ENCODE assay signal across 17 cellular contexts in the genomic region with DNA sequence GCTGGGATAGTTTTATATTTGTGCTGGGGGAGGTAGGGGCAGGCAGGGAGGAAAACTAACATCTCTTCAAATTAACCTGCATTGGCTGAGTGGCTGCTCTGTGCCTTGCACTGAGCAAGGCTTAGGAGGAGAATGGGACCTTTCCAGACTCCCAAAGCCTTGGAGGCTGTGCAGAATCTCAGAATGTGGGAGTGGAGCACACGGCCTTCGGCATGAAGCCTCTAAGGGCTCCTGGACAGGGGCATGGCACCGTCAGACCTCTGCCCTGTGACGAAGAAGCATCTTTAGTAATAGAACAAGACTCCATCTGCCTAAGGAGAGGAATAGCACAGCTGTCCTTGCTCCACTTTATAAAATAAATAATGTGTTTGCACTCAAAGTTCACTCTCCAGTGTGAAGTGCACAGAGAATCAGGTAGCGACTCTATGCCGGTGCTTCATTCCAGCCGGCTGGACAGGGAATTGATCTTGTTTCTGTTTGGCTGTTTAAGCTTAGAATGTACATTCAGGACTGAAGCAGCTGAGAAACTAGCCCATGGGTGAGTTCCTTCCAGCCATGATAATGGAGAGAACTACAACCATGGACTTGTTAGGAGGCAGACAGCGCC.
DNase-seq lines count a peak whose midpoint lies in the region; ATAC-seq and TF ChIP-seq lines count a peak whose summit lies in the region.
"Had no signal": no experiment of that assay in that cellular context is flagged by ENCODE, and none has a peak within 500 bp of the region (broad histone marks: within the 10 kb centered on the region; RNA-seq: fewer than 3 reads in every experiment).

No MANE protein-coding gene starts in this region.

- H3K27ac ChIP-seq in right atrium auricular region (peak overlapping the region; percentile 18 to 64), trophoblast cell (ENCODE audit: low read depth, low read length) (no peak overlapping the region), ascending aorta (peak overlapping the region in 1 of 2 donors; percentile 53), RWPE1 (no peak overlapping the region)
- H3K27ac ChIP-seq: ovary, vagina had no signal

- no peaks in the 10 kb centered on the region for H3K27me3 ChIP-seq in right atrium auricular region
- H3K27me3 ChIP-seq in trophoblast cell (ENCODE audit: insufficient read depth, low read length) = no peaks in the 10 kb centered on the region
- H3K27me3 ChIP-seq in ascending aorta = no peaks in the 10 kb centered on the region
- H3K27me3 ChIP-seq: ovary, vagina had no signal

- no peak overlapping the region for H3K4me2 ChIP-seq in trophoblast cell (ENCODE audit: low read length)

- H3K9ac ChIP-seq in trophoblast cell (ENCODE audit: low read length) = no peak overlapping the region

- H3K9me3 ChIP-seq in right atrium auricular region (no peaks in the 10 kb centered on the region), trophoblast cell (ENCODE audit: insufficient read depth, low read depth, low read length) (no peaks in the 10 kb centered on the region), ascending aorta (no peaks in the 10 kb centered on the region)
- H3K9me3 ChIP-seq: ovary, vagina had no signal

- H3K4me3 ChIP-seq in right atrium auricular region = no peak overlapping the region
- no peak overlapping the region for H3K4me3 ChIP-seq in trophoblast cell (ENCODE audit: low read depth, low read length)
- no peak overlapping the region for H3K4me3 ChIP-seq in ascending aorta
- H3K4me3 ChIP-seq: ovary, vagina had no signal

- H3K4me1 ChIP-seq in right atrium auricular region (peaks cover 0 to 45% of the 10 kb centered on the region in 2 donors), trophoblast cell (ENCODE audit: control insufficient read depth in 1 of 2, insufficient read depth in 2 of 2, low read length in 2 of 2) (peaks cover 8 to 9% of the 10 kb centered on the region in 2 experiments), ascending aorta (no peaks in the 10 kb centered on the region)

- no peak overlapping the region for H2BK5ac ChIP-seq in trophoblast cell (ENCODE audit: low read depth, low read length, poor library complexity)

- POLR2A ChIA-PET in RWPE1 (lab: Yijun Ruan, JAX; ENCODE audit: low non-redundant PET) = no interaction called here

- peak overlapping the region; percentile 73 for H3K14ac ChIP-seq in trophoblast cell (ENCODE audit: low read length)

- H3K4ac ChIP-seq in trophoblast cell (ENCODE audit: low read depth, low read length) = peak overlapping the region; percentile 42

- intact Hi-C loops in Right ventricle myocardium superior (cut with DNase I) (no loop called here), ascending aorta (cut with DNase I) (no loop called here)

- no peak for ATAC-seq in Right ventricle myocardium superior (ENCODE audit: poor library complexity)
- ATAC-seq in esophagus mucosa = no peak
- ATAC-seq: activated T-helper 17 cell treated with anti-CD3 and anti-CD28 coated beads, Interleukin-2, amount 50 U/mL, for 72 hours had no signal

- peak overlapping the region; percentile 82 for H2BK120ac ChIP-seq in trophoblast cell (ENCODE audit: insufficient read depth, low read length, poor library complexity)

- H3K36me3 ChIP-seq in right atrium auricular region (no peaks in the 10 kb centered on the region), trophoblast cell (ENCODE audit: control insufficient read depth in 1 of 2, insufficient read depth in 2 of 2, low read length in 2 of 2) (no peaks in the 10 kb centered on the region), ascending aorta (no peaks in the 10 kb centered on the region)
- H3K36me3 ChIP-seq: ovary, vagina had no signal

- no peak overlapping the region for H3K23ac ChIP-seq in trophoblast cell (ENCODE audit: low read length)

- H3K79me2 ChIP-seq in trophoblast cell (ENCODE audit: control insufficient read depth, insufficient read depth, low read length, poor library complexity) = no peaks in the 10 kb centered on the region

- DNase-seq in right atrium auricular region (ENCODE audit: low spot score) = no peak
- DNase-seq in Right ventricle myocardium superior = no peak
- DNase-seq in left kidney (ENCODE audit: low read depth, low spot score) = peak; percentile 37
- DNase-seq in trophoblast cell = no peak
- DNase-seq in ascending aorta (ENCODE audit: low spot score in 2 of 2) = no peak
- no peak for DNase-seq in RWPE1 (ENCODE audit: low spot score)
- no peak for DNase-seq in NK-92 treated with Interleukin-12 subunit alpha and Interleukin-12 subunit beta, amount 100 ng/mL, for 24 hours (lab: John Stamatoyannopoulos, UW)
- DNase-seq: activated naive CD8-positive, alpha-beta T cell treated with anti-CD3 and anti-CD28 coated beads, Interleukin-2, amount 10 ng/mL, durations not matched to agents 7 days and 5 days; CD4-positive, CD25-positive, alpha-beta regulatory T cell; cortex of kidney; NCI-H1694; NCI-H2227 treated with DMSO at 0.1 percent for 48 hours; stimulated activated CD4-positive, alpha-beta T cell treated with anti-CD3 and anti-CD28 coated beads, Interleukin-4, amount 100 ng/mL, for 1 hour had no signal

- TF ChIP-seq CTCF in right atrium auricular region (IDR thresholded peaks at IDR 0.05) (no peak), ascending aorta (IDR thresholded peaks at IDR 0.05) (no peak), RWPE1 (conservative IDR thresholded peaks at IDR 0.05; ENCODE audit: low read depth) (no peak)

- no peak overlapping the region for H4K12ac ChIP-seq in trophoblast cell (ENCODE audit: low read depth, low read length)

- no peak overlapping the region for H2AFZ ChIP-seq in trophoblast cell (ENCODE audit: insufficient read depth, low read length, poor library complexity)

- peaks cover 6% of the 10 kb centered on the region for H3K79me1 ChIP-seq in trophoblast cell (ENCODE audit: low read length)

- H2AK5ac ChIP-seq in trophoblast cell (ENCODE audit: low read length) = peak overlapping the region; percentile 89

- H2BK12ac ChIP-seq in trophoblast cell (ENCODE audit: low read length) = peak overlapping the region; percentile 89

- H3K18ac ChIP-seq in trophoblast cell (ENCODE audit: low read length) = peak overlapping the region; percentile 53

- CTCF ChIA-PET in RWPE1 (lab: Yijun Ruan, JAX) = no interaction called here

- peak overlapping the region; percentile 49 for H4K8ac ChIP-seq in trophoblast cell (ENCODE audit: low read depth, low read length)

- H4K91ac ChIP-seq in trophoblast cell (ENCODE audit: low read depth, low read length) = peak overlapping the region; percentile 75

- WGBS in trophoblast cell (ENCODE audit: extremely low coverage, insufficient coverage, insufficient read length) = no CpG with 5 or more reads among the region's 8 CpGs

Comparison
In these comparisons a context has a peak if more than half of its experiments do, and no peak if none do; other contexts are left out.
1. H3K27ac ChIP-seq: peak in right atrium auricular region (2 of 2); none in trophoblast cell (single experiment) and RWPE1 (single experiment).